ENCODE assay signal across 39 cellular contexts in the genomic region with DNA sequence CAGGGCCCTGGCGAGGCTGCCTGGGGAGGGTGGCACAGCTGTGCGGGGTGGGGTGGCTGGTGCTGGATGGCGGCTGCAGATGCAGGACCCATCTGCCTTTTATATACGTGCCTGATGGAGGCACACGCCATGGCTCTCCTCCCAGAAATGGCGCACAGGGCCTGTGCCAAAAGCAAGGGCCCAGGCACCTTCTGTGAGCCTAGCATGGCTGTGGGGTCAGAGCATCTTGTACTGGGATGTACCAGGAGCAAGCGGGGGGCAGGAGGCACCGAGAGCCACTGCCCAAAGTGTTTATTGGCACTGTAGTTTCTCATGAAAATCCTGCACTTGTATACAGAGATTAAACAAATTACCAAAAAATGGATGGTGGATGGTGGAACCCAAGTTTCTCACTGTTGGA.
"Had no signal": no experiment of that assay in that cellular context is flagged by ENCODE, and none has a peak within 500 bp of the region (broad histone marks: within the 10 kb centered on the region; RNA-seq: fewer than 3 reads in every experiment).

No MANE protein-coding gene starts in this region.

- ATAC-seq: activated naive CD8-positive, alpha-beta T cell treated with anti-CD3 and anti-CD28 coated beads, Interleukin-2, amount 50 U/mL, for 24 hours; activated T-cell treated with anti-CD3 and anti-CD28 coated beads, Interleukin-2, amount 50 U/mL, for 4 hours; activated T-cell treated with anti-CD3 and anti-CD28 coated beads, Interleukin-2, amount 50 U/mL, for 72 hours; activated T-helper 17 cell treated with anti-CD3 and anti-CD28 coated beads, Interleukin-2, amount 50 U/mL, for 72 hours; body of pancreas had no signal

- H3K27ac ChIP-seq: adrenal gland, ascending aorta, body of pancreas, brain microvascular endothelial cell, breast epithelium, cardiac muscle cell had no signal

- H3K4me1 ChIP-seq: adrenal gland, ascending aorta, body of pancreas, breast epithelium had no signal

- H3K27ac Mint-ChIP-seq: activated naive CD4-positive, alpha-beta T cell treated with anti-CD3 and anti-CD28 coated beads for 36 hours; activated naive CD4-positive, alpha-beta T cell treated with anti-CD3 and anti-CD28 coated beads, Interleukin-2, amount 10 ng/mL, durations not matched to agents 7 days and 5 days; activated naive CD4-positive, alpha-beta T cell treated with anti-CD3 and anti-CD28 coated beads, Interleukin-2, amount 50 U/mL, for 24 hours; activated naive CD8-positive, alpha-beta T cell; activated naive CD8-positive, alpha-beta T cell treated with anti-CD3 and anti-CD28 coated beads for 36 hours; activated naive CD8-positive, alpha-beta T cell treated with anti-CD3 and anti-CD28 coated beads, Interleukin-2, amount 10 ng/mL, durations not matched to agents 7 days and 5 days; activated naive CD8-positive, alpha-beta T cell treated with anti-CD3 and anti-CD28 coated beads, Interleukin-2, amount 50 U/mL, for 24 hours; activated T-cell treated with anti-CD3 and anti-CD28 coated beads, Interleukin-2, amount 50 U/mL, for 24 hours; activated T-cell treated with anti-CD3 and anti-CD28 coated beads, Interleukin-2, amount 50 U/mL, for 72 hours; activated T-helper 1 cell treated with anti-CD3 and anti-CD28 coated beads, Interleukin-12 subunit alpha, Interleukin-12 subunit beta, Interleukin-2, Interleukin-4 antibody, amounts not matched to agents 30 ng/mL and 10 ng/mL and 1 ng/mL, durations not matched to agents 14 hours and 24 hours and 36 hours; activated T-helper 17 cell treated with anti-CD3 and anti-CD28 coated beads, Interleukin-2, amount 50 U/mL, for 72 hours; activated T-helper 2 cell treated with anti-CD3 and anti-CD28 coated beads, Interferon-gamma antibody, Interleukin-2, Interleukin-4, amounts not matched to agents 10 μg/mL and 5 μg/mL and 100 μg/mL, durations not matched to agents 14 hours and 24 hours and 36 hours; brain had no signal

- H3K36me3 Mint-ChIP-seq: activated naive CD4-positive, alpha-beta T cell treated with anti-CD3 and anti-CD28 coated beads, Interleukin-2, amount 10 ng/mL, durations not matched to agents 7 days and 5 days; activated naive CD4-positive, alpha-beta T cell treated with anti-CD3 and anti-CD28 coated beads, Interleukin-2, amount 50 U/mL, for 24 hours; activated naive CD8-positive, alpha-beta T cell; activated naive CD8-positive, alpha-beta T cell treated with anti-CD3 and anti-CD28 coated beads for 36 hours; activated naive CD8-positive, alpha-beta T cell treated with anti-CD3 and anti-CD28 coated beads, Interleukin-2, amount 10 ng/mL, durations not matched to agents 7 days and 5 days; brain had no signal

- H3K9me3 ChIP-seq: adrenal gland, ascending aorta, body of pancreas had no signal

- H3K9me3 Mint-ChIP-seq: activated naive CD4-positive, alpha-beta T cell treated with anti-CD3 and anti-CD28 coated beads, Interleukin-2, amount 50 U/mL, for 24 hours; activated T-cell treated with anti-CD3 and anti-CD28 coated beads, Interleukin-2, amount 50 U/mL, for 24 hours; activated T-cell treated with anti-CD3 and anti-CD28 coated beads, Interleukin-2, amount 50 U/mL, for 4 hours had no signal

- DNase-seq: activated effector memory CD4-positive, alpha-beta T cell treated with anti-CD3 and anti-CD28 coated beads, Interleukin-2, amount 50 U/mL, for 16 hours; activated effector memory CD4-positive, alpha-beta T cell treated with Interleukin-2 at 50 U/mL for 16 hours; activated gamma-delta T cell; activated gamma-delta T cell treated with Interleukin-2 at 50 U/mL for 16 hours; activated naive CD4-positive, alpha-beta T cell; activated naive CD4-positive, alpha-beta T cell treated with anti-CD3 and anti-CD28 coated beads for 36 hours; activated naive CD4-positive, alpha-beta T cell treated with anti-CD3 and anti-CD28 coated beads, Interleukin-2, amount 10 ng/mL, durations not matched to agents 7 days and 5 days; activated naive CD4-positive, alpha-beta T cell treated with anti-CD3 and anti-CD28 coated beads, Interleukin-2, amount 50 U/mL, for 16 hours; activated naive CD4-positive, alpha-beta T cell treated with Interleukin-2 at 50 U/mL for 16 hours; activated naive CD8-positive, alpha-beta T cell treated with anti-CD3 and anti-CD28 coated beads for 36 hours; activated naive CD8-positive, alpha-beta T cell treated with anti-CD3 and anti-CD28 coated beads, Interleukin-2, amount 10 ng/mL, durations not matched to agents 7 days and 5 days; activated naive CD8-positive, alpha-beta T cell treated with anti-CD3 and anti-CD28 coated beads, Interleukin-2, amount 50 U/mL, for 24 hours; activated T-cell treated with anti-CD3 and anti-CD28 coated beads for 4 hours; activated T-cell treated with anti-CD3 and anti-CD28 coated beads, Interleukin-2, amount 50 U/mL, for 1 hour; activated T-cell treated with anti-CD3 and anti-CD28 coated beads, Interleukin-2, amount 50 U/mL, for 24 hours; activated T-cell treated with anti-CD3 and anti-CD28 coated beads, Interleukin-2, amount 50 U/mL, for 4 hours; activated T-cell treated with anti-CD3 and anti-CD28 coated beads, Interleukin-2, amount 50 U/mL, for 48 hours; activated T-cell treated with anti-CD3 and anti-CD28 coated beads, Interleukin-2, amount 50 U/mL, for 72 hours; adrenal gland; amniotic stem cell; amygdala; anterior cingulate cortex; aorta; body of pancreas; brain microvascular endothelial cell; caudate nucleus; central memory CD4-positive, alpha-beta T cell; cerebellar nuclear complex had no signal

- H3K27me3 ChIP-seq: adrenal gland, ascending aorta, body of pancreas, brain microvascular endothelial cell, breast epithelium, cardiac muscle cell had no signal

- H3K36me3 ChIP-seq: adrenal gland, ascending aorta, brain microvascular endothelial cell, breast epithelium, cardiac muscle cell had no signal

- FAIRE-seq: astrocyte, bronchial epithelial cell had no signal

- H3K4me3 ChIP-seq: adrenal gland, ascending aorta, body of pancreas, breast epithelium, cardiac muscle cell had no signal
